Comparison of ENCODE assay signal across 22 cellular contexts in genomic region chr15:42157381-42157780, GRCh38. TPM values are rescaled to one million over a fixed set of nuclear protein-coding genes. Genes with fewer than 3 reads are reported as not detected.
"Had no signal": no experiment of that assay in that cellular context is flagged by ENCODE, and none has a peak within 500 bp of the region (broad histone marks: within the 10 kb centered on the region; RNA-seq: fewer than 3 reads in every experiment).

No MANE protein-coding gene starts in this region.

- H3K27ac Mint-ChIP-seq: activated naive CD8-positive, alpha-beta T cell treated with anti-CD3 and anti-CD28 coated beads, Interleukin-2, amount 50 U/mL, for 24 hours; activated T-helper 2 cell treated with anti-CD3 and anti-CD28 coated beads, Interferon-gamma antibody, Interleukin-2, Interleukin-4, amounts not matched to agents 10 μg/mL and 5 μg/mL and 100 μg/mL, durations not matched to agents 14 hours and 24 hours and 36 hours; dendritic cell treated with granulocyte-macrophage colony-stimulating factor and Interleukin-4, amounts not matched to agents 40 ng/mL and 50 ng/mL, for 4 days; natural killer cell; T-cell had no signal

- H3K9me3 ChIP-seq: tibial artery had no signal

- FAIRE-seq: kidney, TTC549 had no signal

- H3K4me1 Mint-ChIP-seq: activated naive CD8-positive, alpha-beta T cell treated with anti-CD3 and anti-CD28 coated beads, Interleukin-2, amount 50 U/mL, for 24 hours; natural killer cell; T-cell had no signal

- H3K4me3 ChIP-seq: cardiac muscle cell, tibial artery had no signal

- H3K4me3 Mint-ChIP-seq: activated naive CD8-positive, alpha-beta T cell treated with anti-CD3 and anti-CD28 coated beads, Interleukin-2, amount 50 U/mL, for 24 hours; activated T-cell treated with anti-CD3 and anti-CD28 coated beads, Interleukin-2, amount 50 U/mL, for 4 hours; dendritic cell treated with granulocyte-macrophage colony-stimulating factor and Interleukin-4, amounts not matched to agents 40 ng/mL and 50 ng/mL, for 4 days; natural killer cell; T-cell had no signal

- H3K27me3 ChIP-seq: cardiac muscle cell, foreskin keratinocyte, tibial artery had no signal

- ATAC-seq: activated naive CD8-positive, alpha-beta T cell treated with anti-CD3 and anti-CD28 coated beads, Interleukin-2, amount 50 U/mL, for 24 hours; activated T-cell treated with anti-CD3 and anti-CD28 coated beads, Interleukin-2, amount 50 U/mL, for 4 hours; natural killer cell; stimulated activated naive CD8-positive, alpha-beta T cell treated with anti-CD3 and anti-CD28 coated beads, Interleukin-15, Interleukin-2, amounts not matched to agents 100 U/mL and 50 U/mL, for 24 hours; T-cell had no signal

- H3K9me3 Mint-ChIP-seq: activated naive CD8-positive, alpha-beta T cell treated with anti-CD3 and anti-CD28 coated beads, Interleukin-2, amount 50 U/mL, for 24 hours; activated T-cell treated with anti-CD3 and anti-CD28 coated beads, Interleukin-2, amount 50 U/mL, for 4 hours; activated T-helper 2 cell treated with anti-CD3 and anti-CD28 coated beads, Interferon-gamma antibody, Interleukin-2, Interleukin-4, amounts not matched to agents 10 μg/mL and 5 μg/mL and 100 μg/mL, durations not matched to agents 14 hours and 24 hours and 36 hours; dendritic cell treated with granulocyte-macrophage colony-stimulating factor and Interleukin-4, amounts not matched to agents 40 ng/mL and 50 ng/mL, for 4 days; natural killer cell; T-cell had no signal

- DNase-seq: activated CD4-positive, alpha-beta T cell treated with anti-CD3 and anti-CD28 coated beads for 1 hour; activated CD4-positive, alpha-beta T cell treated with anti-CD3 and anti-CD28 coated beads, Interleukin-2, amount 50 U/mL, for 1 hour; activated naive CD4-positive, alpha-beta T cell treated with anti-CD3 and anti-CD28 coated beads, Interleukin-2, amount 50 U/mL, for 16 hours; activated naive CD8-positive, alpha-beta T cell treated with anti-CD3 and anti-CD28 coated beads, Interleukin-2, amount 50 U/mL, for 24 hours; activated T-cell treated with anti-CD3 and anti-CD28 coated beads, Interleukin-2, amount 50 U/mL, for 4 hours; effector CD8-positive, alpha-beta T cell; erythroblast; foreskin keratinocyte; kidney; mammary epithelial cell; midbrain; natural killer cell; stimulated activated CD4-positive, alpha-beta T cell treated with anti-CD3 and anti-CD28 coated beads, Interleukin-4, amount 100 ng/mL, for 24 hours; stimulated activated naive CD8-positive, alpha-beta T cell treated with anti-CD3 and anti-CD28 coated beads, Interleukin-15, Interleukin-2, amounts not matched to agents 100 U/mL and 50 U/mL, for 24 hours; substantia nigra; tibial artery had no signal

- H3K27ac ChIP-seq: foreskin keratinocyte, tibial artery had no signal

- H3K27me3 Mint-ChIP-seq: activated naive CD8-positive, alpha-beta T cell treated with anti-CD3 and anti-CD28 coated beads, Interleukin-2, amount 50 U/mL, for 24 hours; T-cell had no signal

RNA-seq across cellular contexts. Expression of gene PLA2G4F, which starts 0.9 kb away (rescaled TPM):
- total RNA-seq: activated T-helper 2 cell treated with anti-CD3 and anti-CD28 coated beads, Interferon-gamma antibody, Interleukin-2, Interleukin-4, amounts not matched to agents 10 μg/mL and 5 μg/mL and 100 μg/mL, durations not matched to agents 14 hours and 24 hours and 36 hours; natural killer cell; osteoblast had no signal
